ENCODE assay signal across 15 cellular contexts in the genomic region with DNA sequence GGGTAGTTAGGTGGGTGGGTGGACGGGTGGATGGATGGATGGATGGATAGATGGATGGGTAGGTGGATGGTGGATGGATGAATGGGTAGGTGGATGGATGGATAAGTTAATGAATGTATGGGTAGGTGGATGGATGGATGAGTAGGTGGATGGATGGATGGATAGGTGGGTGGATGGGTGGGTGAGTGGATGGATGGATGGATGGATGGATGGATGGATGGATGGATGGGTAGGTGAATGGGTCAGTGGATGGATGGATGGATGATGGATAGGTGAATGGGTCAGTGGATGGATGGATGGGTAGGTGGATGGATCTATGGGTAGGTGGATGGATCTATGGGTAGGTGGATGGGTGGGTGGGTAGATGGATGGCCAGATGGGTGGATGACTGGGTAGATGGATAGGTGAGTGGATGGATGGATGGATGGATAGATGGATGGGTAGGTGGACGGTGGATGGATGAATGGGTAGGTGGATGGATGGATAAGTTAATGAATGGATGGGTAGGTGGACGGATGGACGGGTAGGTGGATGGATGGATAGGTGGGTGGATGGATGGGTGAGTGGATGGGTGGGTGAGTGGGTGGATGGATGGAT. TPM values are rescaled to one million over a fixed set of nuclear protein-coding genes. Genes with fewer than 3 reads are reported as not detected.
A peak's percentile ranks its signal among the peaks of the same experiment; 100 is the strongest.
DNase-seq lines count a peak whose midpoint lies in the region; ATAC-seq and TF ChIP-seq lines count a peak whose summit lies in the region.
"Had no signal": no experiment of that assay in that cellular context is flagged by ENCODE, and none has a peak within 500 bp of the region (broad histone marks: within the 10 kb centered on the region; RNA-seq: fewer than 3 reads in every experiment).

No MANE protein-coding gene starts in this region.

- H4K91ac ChIP-seq in IMR-90 (ENCODE audit: insufficient read depth, low read depth, low read length) (0 out of 2 replicates have a peak overlapping the region, but pooled peaks have one; percentile 22), neuronal stem cell (ENCODE audit: low read depth, low read length, poor library complexity) (no peak overlapping the region)

- H3K9me1 ChIP-seq in IMR-90 (ENCODE audit: insufficient read depth, low read length), result no peaks in the 10 kb centered on the region

- H3K4me3 Mint-ChIP-seq in activated CD8-positive, alpha-beta T cell treated with anti-CD3 and anti-CD28 coated beads for 36 hours, result no peak overlapping the region
- H3K4me3 Mint-ChIP-seq in type B pancreatic cell, result no peak overlapping the region
- H3K4me3 Mint-ChIP-seq: B cell; CD8-positive, alpha-beta T cell had no signal

- in situ Hi-C loops in IMR-90 (cut with MboI; ENCODE audit: low sequenced_read_pairs), result no loop called here

- no peaks in the 10 kb centered on the region for H3K36me3 Mint-ChIP-seq in activated CD8-positive, alpha-beta T cell treated with anti-CD3 and anti-CD28 coated beads for 36 hours (ENCODE audit: low read depth)
- no peaks in the 10 kb centered on the region for H3K36me3 Mint-ChIP-seq in type B pancreatic cell
- H3K36me3 Mint-ChIP-seq: CD8-positive, alpha-beta T cell had no signal

- no peak overlapping the region for H3K4me3 ChIP-seq in HEK293 (ENCODE audit: low read depth, low read length)
- H3K4me3 ChIP-seq in IMR-90 (ENCODE audit: insufficient read depth, low read depth, low read length), result no peak overlapping the region
- no peak overlapping the region for H3K4me3 ChIP-seq in neuronal stem cell (ENCODE audit: low read length in 2 of 2)
- no peak overlapping the region for H3K4me3 ChIP-seq in vagina
- H3K4me3 ChIP-seq: BLaER1 treated with 17β-estradiol and CSF1 and Interleukin-3, amounts not matched to agents 10 nM and 100 nM had no signal

- H4K5ac ChIP-seq in IMR-90 (ENCODE audit: low read depth, low read length), result no peak overlapping the region

- no peaks in the 10 kb centered on the region for H3K4me1 ChIP-seq in HEK293 (ENCODE audit: control insufficient read depth, insufficient read depth, low read length)
- peaks cover 8% of the 10 kb centered on the region; the same call in 1 of the 2 replicates for H3K4me1 ChIP-seq in IMR-90 (ENCODE audit: control insufficient read depth, insufficient read depth, low read length)
- peaks cover 0 to 3% of the 10 kb centered on the region in 2 donors for H3K4me1 ChIP-seq in neuronal stem cell (ENCODE audit: control insufficient read depth in 2 of 2, insufficient read depth in 1 of 2, low read depth in 1 of 2, low read length in 2 of 2)
- peaks cover 7% of the 10 kb centered on the region for H3K4me1 ChIP-seq in vagina

- intact Hi-C loops in IMR-90 (cut with micrococcal nuclease) (no loop called here), vagina (cut with DNase I) (no loop called here)
- intact Hi-C loops in activated CD8-positive, alpha-beta T cell treated with anti-CD3 and anti-CD28 coated beads for 36 hours (cut with micrococcal nuclease), result no loop called here

- H3K9ac ChIP-seq in IMR-90 (ENCODE audit: low read depth, low read length) (no peak overlapping the region), neuronal stem cell (ENCODE audit: low read depth, low read length, poor library complexity) (no peak overlapping the region)
- H3K9ac ChIP-seq: BLaER1 treated with 17β-estradiol and CSF1 and Interleukin-3, amounts not matched to agents 10 nM and 100 nM had no signal

- H3K9me3 Mint-ChIP-seq in activated CD8-positive, alpha-beta T cell treated with anti-CD3 and anti-CD28 coated beads for 36 hours, result no peaks in the 10 kb centered on the region
- H3K9me3 Mint-ChIP-seq in type B pancreatic cell, result no peaks in the 10 kb centered on the region
- H3K9me3 Mint-ChIP-seq: CD8-positive, alpha-beta T cell had no signal

- TF ChIP-seq CTCF in HEK293 (tag by site-specific recombination; IDR thresholded peaks at IDR 0.05) (no peak), IMR-90 (conservative IDR thresholded peaks at IDR 0.05; ENCODE audit: low read depth, low read length) (no peak), vagina (IDR thresholded peaks at IDR 0.05) (no peak), type B pancreatic cell (conservative IDR thresholded peaks at IDR 0.05) (no peak)
- no peak for TF ChIP-seq CTCF in activated CD8-positive, alpha-beta T cell treated with anti-CD3 and anti-CD28 coated beads for 36 hours (IDR thresholded peaks at IDR 0.05)

- no peak overlapping the region for H3K56ac ChIP-seq in IMR-90 (ENCODE audit: extremely low read depth, insufficient read depth, low read length)

- CTCF ChIA-PET in HEK293 (lab: Yijun Ruan, JAX) (no interaction called here), IMR-90 (lab: Yijun Ruan, JAX) (no interaction called here)
- CTCF ChIA-PET in activated CD8-positive, alpha-beta T cell treated with anti-CD3 and anti-CD28 coated beads for 36 hours (lab: Charles Lee), result no interaction called here

- no peak overlapping the region for H2BK20ac ChIP-seq in IMR-90 (ENCODE audit: low read depth, low read length)

- H2BK15ac ChIP-seq in IMR-90 (ENCODE audit: low read depth, low read length), result no peak overlapping the region
- H2BK15ac ChIP-seq in neuronal stem cell (ENCODE audit: low read length), result no peak overlapping the region

- H3K4me1 Mint-ChIP-seq in activated CD8-positive, alpha-beta T cell treated with anti-CD3 and anti-CD28 coated beads for 36 hours (ENCODE audit: low read depth), result no peaks in the 10 kb centered on the region
- peaks cover 7% of the 10 kb centered on the region for H3K4me1 Mint-ChIP-seq in type B pancreatic cell (ENCODE audit: unreplicated experiment)

- H4K20me1 ChIP-seq in IMR-90 (ENCODE audit: insufficient read depth, low read length), result no peaks in the 10 kb centered on the region
- H4K20me1 ChIP-seq: BLaER1 treated with 17β-estradiol and CSF1 and Interleukin-3, amounts not matched to agents 10 nM and 100 nM had no signal

- H3K9me3 ChIP-seq in HEK293 (ENCODE audit: control insufficient read depth, insufficient read depth, low read depth, low read length) (no peaks in the 10 kb centered on the region), IMR-90 (ENCODE audit: control insufficient read depth, insufficient read depth, low read length) (no peaks in the 10 kb centered on the region), neuronal stem cell (replicated peaks in 1 of 2; ENCODE audit: control insufficient read depth in 2 of 2, insufficient read depth in 1 of 2, low read depth in 1 of 2, low read length in 2 of 2) (no peaks in the 10 kb centered on the region), vagina (no peaks in the 10 kb centered on the region)
- H3K9me3 ChIP-seq: BLaER1 treated with 17β-estradiol and CSF1 and Interleukin-3, amounts not matched to agents 10 nM and 100 nM had no signal

- H3K4ac ChIP-seq in IMR-90 (ENCODE audit: low read depth, low read length) (no peak overlapping the region), neuronal stem cell (ENCODE audit: low read length) (no peak overlapping the region)

- H3K23ac ChIP-seq in IMR-90 (ENCODE audit: low read depth, low read length), result no peak overlapping the region
- H3K23ac ChIP-seq in neuronal stem cell (ENCODE audit: low read depth, low read length, poor library complexity), result no peak overlapping the region

- 76% methylated on average over 3 of the region's 4 CpGs; no CpG with 5 or more reads in 1 of the 2 experiments for WGBS in IMR-90 (ENCODE audit: extremely low coverage in 2 of 2, insufficient read length in 1 of 2), 2 experiments
- 100% methylated on average over 1 of the region's 4 CpGs; no CpG with 5 or more reads in 1 of the 2 donors for WGBS in neuronal stem cell (ENCODE audit: extremely low coverage in 2 of 2, insufficient read length in 2 of 2, insufficient replicate concordance in 1 of 2), 2 donors

- H3K36me3 ChIP-seq in HEK293 (ENCODE audit: control insufficient read depth in 2 of 2, insufficient read depth in 1 of 2, low read length in 2 of 2), result no peaks in the 10 kb centered on the region
- no peaks in the 10 kb centered on the region for H3K36me3 ChIP-seq in IMR-90 (ENCODE audit: control insufficient read depth, insufficient read depth, low read length)
- H3K36me3 ChIP-seq in neuronal stem cell (replicated peaks in 1 of 2; ENCODE audit: control insufficient read depth in 2 of 2, insufficient read depth in 2 of 2, low read length in 2 of 2), result no peaks in the 10 kb centered on the region
- H3K36me3 ChIP-seq in vagina, result no peaks in the 10 kb centered on the region
- H3K36me3 ChIP-seq: BLaER1 treated with 17β-estradiol and CSF1 and Interleukin-3, amounts not matched to agents 10 nM and 100 nM had no signal

- no peak overlapping the region for H2AFZ ChIP-seq in IMR-90 (replicated peaks; ENCODE audit: low read length, poor library complexity)
- no peak overlapping the region for H2AFZ ChIP-seq in neuronal stem cell (ENCODE audit: low read length)

- H2BK120ac ChIP-seq in IMR-90 (ENCODE audit: low read depth, low read length) (no peak overlapping the region), neuronal stem cell (ENCODE audit: low read depth, low read length) (no peak overlapping the region)

- H3K27ac Mint-ChIP-seq in activated CD8-positive, alpha-beta T cell treated with anti-CD3 and anti-CD28 coated beads for 36 hours, result no peak overlapping the region
- no peak overlapping the region for H3K27ac Mint-ChIP-seq in type B pancreatic cell
- H3K27ac Mint-ChIP-seq: B cell; CD8-positive, alpha-beta T cell had no signal

- H2BK5ac ChIP-seq in IMR-90 (ENCODE audit: low read depth, low read length, poor library complexity, severe bottlenecking) (no peak overlapping the region), neuronal stem cell (ENCODE audit: low read length) (no peak overlapping the region)

- dilution Hi-C loops in IMR-90 (cut with HindIII; ENCODE audit: low sequenced_read_pairs, unreplicated experiment), result no loop called here

- H3K27ac ChIP-seq in HEK293 (ENCODE audit: extremely low read depth, low read depth, low read length) (no peak overlapping the region), IMR-90 (ENCODE audit: insufficient read depth, low read length) (no peak overlapping the region), neuronal stem cell (replicated peaks; ENCODE audit: low read length) (no peak overlapping the region), vagina (no peak overlapping the region)
- H3K27ac ChIP-seq: BLaER1 treated with 17β-estradiol and CSF1 and Interleukin-3, amounts not matched to agents 10 nM and 100 nM had no signal

- no peak for TF ChIP-seq POLR2A in IMR-90 (IDR thresholded peaks at IDR 0.05; ENCODE audit: low read depth, low read length)
- no peak for TF ChIP-seq POLR2A in vagina (IDR thresholded peaks at IDR 0.05)

- H3K79me1 ChIP-seq in IMR-90 (ENCODE audit: low read depth in 1 of 2, low read length in 2 of 2) (no peaks in the 10 kb centered on the region), neuronal stem cell (ENCODE audit: low read depth, low read length) (peaks cover 4% of the 10 kb centered on the region)

- H3K18ac ChIP-seq in IMR-90 (ENCODE audit: low read depth, low read length), result no peak overlapping the region
- no peak overlapping the region for H3K18ac ChIP-seq in neuronal stem cell (ENCODE audit: low read length)

- no peak overlapping the region for H2AK5ac ChIP-seq in IMR-90 (ENCODE audit: low read depth, low read length)
- H2AK5ac ChIP-seq in neuronal stem cell (ENCODE audit: low read depth, low read length), result no peak overlapping the region

- H2BK12ac ChIP-seq in neuronal stem cell (ENCODE audit: low read length), result no peak overlapping the region

- H3K27me3 Mint-ChIP-seq in activated CD8-positive, alpha-beta T cell treated with anti-CD3 and anti-CD28 coated beads for 36 hours, result peaks cover 16% of the 10 kb centered on the region
- H3K27me3 Mint-ChIP-seq in type B pancreatic cell, result peaks cover 13% of the 10 kb centered on the region

- TF ChIP-seq RAD21 in IMR-90 (IDR thresholded peaks at IDR 0.05; ENCODE audit: low read length), result no peak

- DNase-seq in IMR-90, result no peak
- no peak for DNase-seq in neuronal stem cell (ENCODE audit: low spot score)
- DNase-seq in vagina (ENCODE audit: extremely low spot score in 2 of 2), result peak; percentile 25 to 28
- DNase-seq in activated CD8-positive, alpha-beta T cell treated with anti-CD3 and anti-CD28 coated beads for 36 hours, result no peak
- DNase-seq in type B pancreatic cell (ENCODE audit: extremely low spot score, unreplicated experiment), result no peak
- DNase-seq: Calu3; CD8-positive, alpha-beta T cell; DMS79 treated with DMSO at 0.1 percent for 48 hours; GF-D8; GOT3; H7 had no signal

- H3K27me3 ChIP-seq in IMR-90 (ENCODE audit: control insufficient read depth, insufficient read depth, low read length), result no peaks in the 10 kb centered on the region
- H3K27me3 ChIP-seq in neuronal stem cell (ENCODE audit: control insufficient read depth in 3 of 3, insufficient read depth in 3 of 3, low read depth in 1 of 3, low read length in 3 of 3), result peaks cover 0 to 29% (median 0%) of the 10 kb centered on the region in 3 experiments
- H3K27me3 ChIP-seq in vagina, result no peaks in the 10 kb centered on the region
- H3K27me3 ChIP-seq: BLaER1 treated with 17β-estradiol and CSF1 and Interleukin-3, amounts not matched to agents 10 nM and 100 nM had no signal

- no TSS peak for BruUV-seq in IMR-90 (replicated peaks; lab: Mats Ljungman, UMichigan)

- no peak overlapping the region for H2AK9ac ChIP-seq in IMR-90 (replicated peaks; ENCODE audit: low read depth, low read length, poor library complexity)

- ATAC-seq in IMR-90 (ENCODE audit: low read depth), result no peak
- ATAC-seq in activated CD8-positive, alpha-beta T cell treated with anti-CD3 and anti-CD28 coated beads for 36 hours, result no peak
- ATAC-seq: CD8-positive, alpha-beta T cell; HCT116 had no signal

- H3K14ac ChIP-seq in IMR-90 (replicated peaks; ENCODE audit: low read depth, low read length) (no peak overlapping the region), neuronal stem cell (ENCODE audit: low read length) (no peak overlapping the region)

- H4K8ac ChIP-seq in IMR-90 (ENCODE audit: low read depth in 2 of 2, low read length in 2 of 2) (no peak overlapping the region), neuronal stem cell (ENCODE audit: low read depth, low read length) (peak overlapping the region; percentile 53)

- H3K4me2 ChIP-seq in IMR-90 (ENCODE audit: low read depth, low read length) (no peak overlapping the region), neuronal stem cell (ENCODE audit: insufficient read depth, low read length, poor library complexity, severe bottlenecking) (no peak overlapping the region)
- H3K4me2 ChIP-seq: BLaER1 treated with 17β-estradiol and CSF1 and Interleukin-3, amounts not matched to agents 10 nM and 100 nM had no signal

- POLR2A ChIA-PET in HEK293 (lab: Yijun Ruan, JAX) (no interaction called here), IMR-90 (lab: Charles Lee; ENCODE audit: unreplicated experiment) (no interaction called here)
- POLR2A ChIA-PET in activated CD8-positive, alpha-beta T cell treated with anti-CD3 and anti-CD28 coated beads for 36 hours (lab: Charles Lee), result no interaction called here

RNA-seq across cellular contexts. Expression of a gene that starts 41.5 kb away (rescaled TPM):
- total RNA-seq in IMR-90 (2012; rRNA removed) (16.1 TPM in 2 replicates), vagina (11.0 TPM), type B pancreatic cell (ENCODE audit: low replicate concordance) (43.6 and 44.6 TPM in 2 replicates)
- polyA plus RNA-seq in IMR-90 (2012; rRNA removed), result 17.2 and 19.2 TPM in 2 replicates
- 13.9 and 18.0 TPM in 2 replicates for polyA plus RNA-seq in IMR-90 (2012; cell fraction: cytosol; rRNA removed)
- polyA plus RNA-seq in IMR-90 (2012; cell fraction: nucleus; rRNA removed; ENCODE audit: low replicate concordance), result 10.7 and 13.6 TPM in 2 replicates
- polyA plus RNA-seq in neuronal stem cell (2013, experiment 1 of 2), result 19.8 TPM
- 20.4 TPM for polyA plus RNA-seq in neuronal stem cell (2013, experiment 2 of 2)
- 1 to 10 TPM; 5.7 to 6.1 TPM for total RNA-seq in activated CD8-positive, alpha-beta T cell treated with anti-CD3 and anti-CD28 coated beads for 36 hours

Comparison
In these comparisons a context has a peak if more than half of its experiments do, and no peak if none do; other contexts are left out.
1. DNase-seq: peak in vagina (2 of 2); none in IMR-90 (single experiment), neuronal stem cell (single experiment), activated CD8-positive, alpha-beta T cell treated with anti-CD3 and anti-CD28 coated beads for 36 hours (single experiment) and type B pancreatic cell (single experiment).